Comparison of ENCODE assay signal across 8 cellular contexts in genomic region chr1:243287652-243288051, GRCh38. TPM values are rescaled to one million over a fixed set of nuclear protein-coding genes. Genes with fewer than 3 reads are reported as not detected.
DNase-seq lines count a peak whose midpoint lies in the region; ATAC-seq and TF ChIP-seq lines count a peak whose summit lies in the region.

No MANE protein-coding gene starts in this region.

- no peak overlapping the region for H3K9ac ChIP-seq in BLaER1

- H3K36me3 Mint-ChIP-seq in T-helper 17 cell (ENCODE audit: low read depth) (peaks cover 18% of the 10 kb centered on the region), glutamatergic neuron (ENCODE audit: unreplicated experiment) (peaks cover 34% of the 10 kb centered on the region)

- DNase-seq in T-helper 17 cell: no peak
- DNase-seq in germinal center (ENCODE audit: low spot score): peak; percentile 35
- DNase-seq in thoracic aorta (ENCODE audit: low spot score): no peak
- no peak for DNase-seq in glutamatergic neuron
- DNase-seq in activated CD4-positive, alpha-beta T cell treated with anti-CD3 and anti-CD28 coated beads, Interleukin-2, amount 50 U/mL, for 48 hours: no peak

- peaks cover 36% of the 10 kb centered on the region for H3K4me1 ChIP-seq in BLaER1
- H3K4me1 ChIP-seq in thoracic aorta (ENCODE audit: control insufficient read depth in 1 of 2, low read depth in 2 of 2): peaks cover 6 to 35% of the 10 kb centered on the region in 2 donors

- H4K20me1 ChIP-seq in BLaER1: no peaks in the 10 kb centered on the region

- peaks cover 30% of the 10 kb centered on the region for H3K36me3 ChIP-seq in BLaER1
- H3K36me3 ChIP-seq in thoracic aorta: peaks cover 2% of the 10 kb centered on the region

- H3K4me3 ChIP-seq in BLaER1: no peak overlapping the region
- no peak overlapping the region for H3K4me3 ChIP-seq in thoracic aorta

- H3K4me1 Mint-ChIP-seq in T-helper 17 cell (peaks cover 8% of the 10 kb centered on the region), glutamatergic neuron (ENCODE audit: low read depth, unreplicated experiment) (peaks cover 7% of the 10 kb centered on the region)

- H3K9me3 Mint-ChIP-seq in glutamatergic neuron (ENCODE audit: unreplicated experiment): peaks cover 2% of the 10 kb centered on the region

- H3K4me2 ChIP-seq in BLaER1: peak overlapping the region; percentile 42

- H3K27me3 ChIP-seq in BLaER1: no peaks in the 10 kb centered on the region
- H3K27me3 ChIP-seq in thoracic aorta (replicated peaks; ENCODE audit: insufficient read depth): no peaks in the 10 kb centered on the region

- TF ChIP-seq CTCF in thoracic aorta (IDR thresholded peaks at IDR 0.05) (no peak), glutamatergic neuron (IDR thresholded peaks at IDR 0.05; ENCODE audit: partially characterized antibody, unreplicated experiment) (no peak)

- peak overlapping the region; percentile 58; the same call in 1 of the 2 replicates for H3K27ac ChIP-seq in BLaER1
- peak overlapping the region; percentile 15 to 57 for H3K27ac ChIP-seq in thoracic aorta

- H3K9me3 ChIP-seq in BLaER1: peaks cover 23% of the 10 kb centered on the region
- H3K9me3 ChIP-seq in T-helper 17 cell (ENCODE audit: control insufficient read depth, low read length, poor library complexity, severe bottlenecking): no peaks in the 10 kb centered on the region
- no peaks in the 10 kb centered on the region for H3K9me3 ChIP-seq in thoracic aorta

- H3K4me3 Mint-ChIP-seq in T-helper 17 cell (no peak overlapping the region), glutamatergic neuron (ENCODE audit: unreplicated experiment) (no peak overlapping the region)

- H3K27ac Mint-ChIP-seq in T-helper 17 cell (peak overlapping the region; percentile 90), glutamatergic neuron (ENCODE audit: unreplicated experiment) (no peak overlapping the region)

- ATAC-seq in GM19324 (IDR thresholded peaks at IDR 0.05; ENCODE audit: low FRiP score, unreplicated experiment) (peak; percentile 75), HG03196 (IDR thresholded peaks at IDR 0.05; ENCODE audit: unreplicated experiment) (peak; percentile 89), T-helper 17 cell (peak; percentile 55), thoracic aorta (ENCODE audit: insufficient number of reproducible peaks, low FRiP score, low read depth) (peak; percentile 89)

- H3K27me3 Mint-ChIP-seq in T-helper 17 cell: no peaks in the 10 kb centered on the region
- no peaks in the 10 kb centered on the region for H3K27me3 Mint-ChIP-seq in glutamatergic neuron (ENCODE audit: unreplicated experiment)

RNA-seq across cellular contexts. Expression of gene SDCCAG8, which starts 31.8 kb away (rescaled TPM):
- 10 to 100 TPM; 25.7 to 36.9 TPM for total RNA-seq in T-helper 17 cell
- 10 to 100 TPM; 23.2 to 91.0 TPM for total RNA-seq in thoracic aorta
- 52.8 TPM for total RNA-seq in glutamatergic neuron (ENCODE audit: unreplicated experiment)

RNA-seq across cellular contexts. Expression of gene CEP170, which starts 32.6 kb away (rescaled TPM):
- total RNA-seq in T-helper 17 cell (10 to 100 TPM; 26.0 to 26.5 TPM), thoracic aorta (10 to 100 TPM; 59.8 to 74.3 TPM), glutamatergic neuron (ENCODE audit: unreplicated experiment) (450 TPM)
